In genomic region chr5:161547573-161548471, GRCh38 we compare ENCODE assay signal across 8 cellular contexts. TPM values are rescaled to one million over a fixed set of nuclear protein-coding genes. Genes with fewer than 3 reads are reported as not detected.
A peak's percentile ranks its signal among the peaks of the same experiment; 100 is the strongest.
DNase-seq lines count a peak whose midpoint lies in the region; ATAC-seq and TF ChIP-seq lines count a peak whose summit lies in the region.

No MANE protein-coding gene starts in this region.

- no peaks in the 10 kb centered on the region; the same call in 1 of the 2 replicates for H3K36me3 Mint-ChIP-seq in WTC11

- H3K27me3 Mint-ChIP-seq in WTC11 (ENCODE audit: low read depth): peaks cover 90% of the 10 kb centered on the region

- H3K27ac ChIP-seq in stomach: no peak overlapping the region

- H3K27ac Mint-ChIP-seq in WTC11: no peak overlapping the region

- H3K36me3 ChIP-seq in stomach: no peaks in the 10 kb centered on the region

- 1 to 3% (median 2%) methylated on average over 38 to 69 of the region's 73 CpGs for WGBS in stomach, 5 donors

- H3K4me1 Mint-ChIP-seq in WTC11: peaks cover 27% of the 10 kb centered on the region

- no peak for TF ChIP-seq EP300 in stomach (IDR thresholded peaks at IDR 0.05)

- peaks cover 6 to 38% (median 30%) of the 10 kb centered on the region in 4 donors for H3K4me1 ChIP-seq in stomach

- TF ChIP-seq POLR2A in stomach (IDR thresholded peaks at IDR 0.05): no peak

- H3K4me3 Mint-ChIP-seq in WTC11: peak overlapping the region; percentile 77

- CTCF ChIA-PET in WTC11 (lab: Charles Lee): interaction anchor here (0.6 to 1.1 kb wide), 4 partner anchors 12 to 378 kb away, joined by 3 to 4 read pairs (median 4); no protein-coding TSS in a partner anchor

- no peaks in the 10 kb centered on the region for H3K9me3 ChIP-seq in stomach

- H3K9me3 Mint-ChIP-seq in WTC11: peaks cover 11% of the 10 kb centered on the region

- peaks cover 12 to 64% (median 35%) of the 10 kb centered on the region in 3 donors for H3K27me3 ChIP-seq in stomach

- TF ChIP-seq CTCF in WTC11 (IDR thresholded peaks at IDR 0.05) (no peak), stomach (IDR thresholded peaks at IDR 0.05) (no peak)

- intact Hi-C loops in stomach (cut with DNase I; ENCODE audit: low total_unique reads): loop anchor here (10.0 kb wide), 1 partner anchor 1857 kb away; no protein-coding TSS in a partner anchor

- POLR2A ChIA-PET in WTC11 (lab: Charles Lee): no interaction called here

- peak overlapping the region; percentile 46 to 69 (median 52) for H3K4me3 ChIP-seq in stomach

- ATAC-seq in WTC11 (peak; percentile 25), GM21737 (IDR thresholded peaks at IDR 0.05; ENCODE audit: unreplicated experiment) (no peak)

- DNase-seq in SKM-1 (lab: John Stamatoyannopoulos, UW; ENCODE audit: unreplicated experiment): peak; percentile 11
- DNase-seq in SKM-1 treated with dmso at 0.1 percent for 144 hours (lab: John Stamatoyannopoulos, UW; ENCODE audit: unreplicated experiment): no peak
- DNase-seq in WTC11 (ENCODE audit: low spot score): peak; percentile 17
- DNase-seq in islet precursor cell: peak; percentile 65
- DNase-seq in stomach: no peak
- DNase-seq in kidney tubule cell (ENCODE audit: low spot score): no peak
- DNase-seq in OCI-M2 (lab: John Stamatoyannopoulos, UW; ENCODE audit: unreplicated experiment): no peak

TF ChIP-seq in WTC11, 78 proteins besides CTCF, POLR2A, EP300 and RAD21:
- peak; percentile 20; the same call in 1 of the 2 replicates for TF ChIP-seq FOXP1 (CRISPR knock-in tag; IDR thresholded peaks at IDR 0.05; ENCODE audit: borderline replicate concordance)
- no peak for TF ChIP-seq E2F4 (CRISPR knock-in tag; IDR thresholded peaks at IDR 0.05; ENCODE audit: borderline replicate concordance, low read depth)
TF ChIP-seq in WTC11: peak in this region for 1.

RNA-seq across cellular contexts. Expression of gene GABRB2, which starts 1.3 kb away (rescaled TPM):
- total RNA-seq in WTC11 (2021): 0.32 to 0.79 TPM (median 0.53 TPM) in 3 replicates
- total RNA-seq in stomach: 1 to 10 TPM in 1 of 5 donors, under 1 TPM in 2, not detected in 2; 0.14 to 2.7 (median 0.73) TPM
- polyA plus RNA-seq in stomach: under 1 TPM in 2 of 3 donors, not detected in 1; 0.06 to 0.08 TPM

Comparison
In these comparisons a context has a peak if more than half of its experiments do, and no peak if none do; other contexts are left out.
1. DNase-seq: peak in SKM-1 (single experiment), WTC11 (single experiment) and islet precursor cell (single experiment); none in SKM-1 treated with dmso at 0.1 percent for 144 hours (single experiment), stomach (single experiment), kidney tubule cell (single experiment) and OCI-M2 (single experiment).